1 cellular context compared by ENCODE assay signal in the genomic region with DNA sequence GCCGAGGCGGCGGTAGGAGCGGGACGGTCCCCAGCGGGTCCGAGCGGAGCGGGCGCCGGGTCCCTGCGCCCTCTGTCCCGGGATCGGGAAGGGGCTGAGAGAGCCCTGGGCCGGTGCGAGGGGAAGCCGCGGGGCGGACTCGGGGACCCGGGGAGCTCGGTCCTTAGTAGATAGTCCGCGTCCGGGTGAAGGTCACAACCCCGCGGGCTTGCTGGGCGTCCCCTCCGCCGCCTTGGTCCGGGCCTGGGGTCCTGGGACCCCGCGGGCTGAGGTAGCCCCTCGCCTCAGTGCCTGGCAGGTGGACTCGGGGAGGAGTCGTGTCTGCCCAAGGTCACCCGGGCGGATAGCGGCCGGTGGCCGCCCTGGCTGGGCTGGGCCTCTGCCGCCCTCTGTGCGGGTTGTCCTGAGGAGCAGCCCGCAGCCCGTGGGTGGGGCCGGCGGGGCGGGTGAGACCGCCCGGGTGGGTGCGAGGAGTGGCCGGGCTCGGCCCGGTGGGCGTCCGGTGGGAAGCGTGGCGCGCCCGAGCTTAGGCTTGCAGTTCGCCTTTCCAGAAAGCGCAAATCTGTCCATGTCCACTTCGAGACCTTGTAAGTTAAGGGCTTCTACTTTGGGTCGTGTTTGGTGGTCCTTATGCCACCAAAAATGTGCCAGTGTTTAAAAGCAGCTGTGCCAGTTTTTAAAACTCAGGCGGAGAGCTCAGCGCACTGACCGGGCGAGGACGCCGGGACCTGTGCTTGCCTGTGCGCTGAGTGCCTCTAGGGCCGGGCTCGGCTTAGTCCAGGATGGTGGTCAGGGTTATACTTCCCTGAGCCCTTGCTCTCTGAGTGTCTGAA.
A peak's percentile ranks its signal among the peaks of the same experiment; 100 is the strongest.
TF ChIP-seq lines count a peak whose summit lies in the region.

No MANE protein-coding gene starts in this region.

TF ChIP-seq in HepG2, 621 proteins besides CTCF, POLR2A, EP300 and RAD21 (continued from another document and continues in another):
- TF ChIP-seq, protein P1, sequence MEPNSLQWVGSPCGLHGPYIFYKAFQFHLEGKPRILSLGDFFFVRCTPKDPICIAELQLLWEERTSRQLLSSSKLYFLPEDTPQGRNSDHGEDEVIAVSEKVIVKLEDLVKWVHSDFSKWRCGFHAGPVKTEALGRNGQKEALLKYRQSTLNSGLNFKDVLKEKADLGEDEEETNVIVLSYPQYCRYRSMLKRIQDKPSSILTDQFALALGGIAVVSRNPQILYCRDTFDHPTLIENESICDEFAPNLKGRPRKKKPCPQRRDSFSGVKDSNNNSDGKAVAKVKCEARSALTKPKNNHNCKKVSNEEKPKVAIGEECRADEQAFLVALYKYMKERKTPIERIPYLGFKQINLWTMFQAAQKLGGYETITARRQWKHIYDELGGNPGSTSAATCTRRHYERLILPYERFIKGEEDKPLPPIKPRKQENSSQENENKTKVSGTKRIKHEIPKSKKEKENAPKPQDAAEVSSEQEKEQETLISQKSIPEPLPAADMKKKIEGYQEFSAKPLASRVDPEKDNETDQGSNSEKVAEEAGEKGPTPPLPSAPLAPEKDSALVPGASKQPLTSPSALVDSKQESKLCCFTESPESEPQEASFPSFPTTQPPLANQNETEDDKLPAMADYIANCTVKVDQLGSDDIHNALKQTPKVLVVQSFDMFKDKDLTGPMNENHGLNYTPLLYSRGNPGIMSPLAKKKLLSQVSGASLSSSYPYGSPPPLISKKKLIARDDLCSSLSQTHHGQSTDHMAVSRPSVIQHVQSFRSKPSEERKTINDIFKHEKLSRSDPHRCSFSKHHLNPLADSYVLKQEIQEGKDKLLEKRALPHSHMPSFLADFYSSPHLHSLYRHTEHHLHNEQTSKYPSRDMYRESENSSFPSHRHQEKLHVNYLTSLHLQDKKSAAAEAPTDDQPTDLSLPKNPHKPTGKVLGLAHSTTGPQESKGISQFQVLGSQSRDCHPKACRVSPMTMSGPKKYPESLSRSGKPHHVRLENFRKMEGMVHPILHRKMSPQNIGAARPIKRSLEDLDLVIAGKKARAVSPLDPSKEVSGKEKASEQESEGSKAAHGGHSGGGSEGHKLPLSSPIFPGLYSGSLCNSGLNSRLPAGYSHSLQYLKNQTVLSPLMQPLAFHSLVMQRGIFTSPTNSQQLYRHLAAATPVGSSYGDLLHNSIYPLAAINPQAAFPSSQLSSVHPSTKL (CRISPR knock-in tag; IDR thresholded peaks at IDR 0.05), result no peak
- TF ChIP-seq ZNF616 (CRISPR knock-in tag; IDR thresholded peaks at IDR 0.05; ENCODE audit: low read depth), result no peak
- no peak for TF ChIP-seq HNRNPUL1 (IDR thresholded peaks at IDR 0.05; ENCODE audit: low read depth, low read length)
- TF ChIP-seq FIP1L1 (IDR thresholded peaks at IDR 0.05; ENCODE audit: borderline replicate concordance, insufficient read depth, low read depth, low read length), result no peak
- TF ChIP-seq FOXP1 (IDR thresholded peaks at IDR 0.05), result no peak
- TF ChIP-seq FOXP1 (CRISPR knock-in tag; IDR thresholded peaks at IDR 0.05), result no peak
- no peak for TF ChIP-seq KDM3A (CRISPR knock-in tag; IDR thresholded peaks at IDR 0.05; ENCODE audit: low read depth)
- TF ChIP-seq, protein P2, sequence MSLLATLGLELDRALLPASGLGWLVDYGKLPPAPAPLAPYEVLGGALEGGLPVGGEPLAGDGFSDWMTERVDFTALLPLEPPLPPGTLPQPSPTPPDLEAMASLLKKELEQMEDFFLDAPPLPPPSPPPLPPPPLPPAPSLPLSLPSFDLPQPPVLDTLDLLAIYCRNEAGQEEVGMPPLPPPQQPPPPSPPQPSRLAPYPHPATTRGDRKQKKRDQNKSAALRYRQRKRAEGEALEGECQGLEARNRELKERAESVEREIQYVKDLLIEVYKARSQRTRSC (CRISPR knock-in tag; IDR thresholded peaks at IDR 0.05; ENCODE audit: low read depth), result no peak
- no peak for TF ChIP-seq DPF2 (CRISPR knock-in tag; IDR thresholded peaks at IDR 0.05; ENCODE audit: borderline replicate concordance, low read depth)
- 0 out of 2 replicates have a peak, but pooled peaks have one; percentile 9 for TF ChIP-seq GABPB1 (CRISPR knock-in tag; IDR thresholded peaks at IDR 0.05)
- TF ChIP-seq RBM39 (IDR thresholded peaks at IDR 0.05; ENCODE audit: low read depth, low read length, poor library complexity, severe bottlenecking), result peak; percentile 28
- no peak for TF ChIP-seq XRCC5 (optimal IDR thresholded peaks at IDR 0.05; ENCODE audit: low read length)
- no peak for TF ChIP-seq TOPORS (CRISPR knock-in tag; IDR thresholded peaks at IDR 0.05)
- no peak for TF ChIP-seq ETV6 (CRISPR knock-in tag; conservative IDR thresholded peaks at IDR 0.05)
- TF ChIP-seq, protein P3, sequence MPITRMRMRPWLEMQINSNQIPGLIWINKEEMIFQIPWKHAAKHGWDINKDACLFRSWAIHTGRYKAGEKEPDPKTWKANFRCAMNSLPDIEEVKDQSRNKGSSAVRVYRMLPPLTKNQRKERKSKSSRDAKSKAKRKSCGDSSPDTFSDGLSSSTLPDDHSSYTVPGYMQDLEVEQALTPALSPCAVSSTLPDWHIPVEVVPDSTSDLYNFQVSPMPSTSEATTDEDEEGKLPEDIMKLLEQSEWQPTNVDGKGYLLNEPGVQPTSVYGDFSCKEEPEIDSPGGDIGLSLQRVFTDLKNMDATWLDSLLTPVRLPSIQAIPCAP (CRISPR knock-in tag; IDR thresholded peaks at IDR 0.05; ENCODE audit: low read depth), result no peak
- no peak for TF ChIP-seq ZFP36L1 (CRISPR knock-in tag; IDR thresholded peaks at IDR 0.05)
- no peak for TF ChIP-seq JUN (CRISPR knock-in tag; IDR thresholded peaks at IDR 0.05)
- TF ChIP-seq, protein P4, sequence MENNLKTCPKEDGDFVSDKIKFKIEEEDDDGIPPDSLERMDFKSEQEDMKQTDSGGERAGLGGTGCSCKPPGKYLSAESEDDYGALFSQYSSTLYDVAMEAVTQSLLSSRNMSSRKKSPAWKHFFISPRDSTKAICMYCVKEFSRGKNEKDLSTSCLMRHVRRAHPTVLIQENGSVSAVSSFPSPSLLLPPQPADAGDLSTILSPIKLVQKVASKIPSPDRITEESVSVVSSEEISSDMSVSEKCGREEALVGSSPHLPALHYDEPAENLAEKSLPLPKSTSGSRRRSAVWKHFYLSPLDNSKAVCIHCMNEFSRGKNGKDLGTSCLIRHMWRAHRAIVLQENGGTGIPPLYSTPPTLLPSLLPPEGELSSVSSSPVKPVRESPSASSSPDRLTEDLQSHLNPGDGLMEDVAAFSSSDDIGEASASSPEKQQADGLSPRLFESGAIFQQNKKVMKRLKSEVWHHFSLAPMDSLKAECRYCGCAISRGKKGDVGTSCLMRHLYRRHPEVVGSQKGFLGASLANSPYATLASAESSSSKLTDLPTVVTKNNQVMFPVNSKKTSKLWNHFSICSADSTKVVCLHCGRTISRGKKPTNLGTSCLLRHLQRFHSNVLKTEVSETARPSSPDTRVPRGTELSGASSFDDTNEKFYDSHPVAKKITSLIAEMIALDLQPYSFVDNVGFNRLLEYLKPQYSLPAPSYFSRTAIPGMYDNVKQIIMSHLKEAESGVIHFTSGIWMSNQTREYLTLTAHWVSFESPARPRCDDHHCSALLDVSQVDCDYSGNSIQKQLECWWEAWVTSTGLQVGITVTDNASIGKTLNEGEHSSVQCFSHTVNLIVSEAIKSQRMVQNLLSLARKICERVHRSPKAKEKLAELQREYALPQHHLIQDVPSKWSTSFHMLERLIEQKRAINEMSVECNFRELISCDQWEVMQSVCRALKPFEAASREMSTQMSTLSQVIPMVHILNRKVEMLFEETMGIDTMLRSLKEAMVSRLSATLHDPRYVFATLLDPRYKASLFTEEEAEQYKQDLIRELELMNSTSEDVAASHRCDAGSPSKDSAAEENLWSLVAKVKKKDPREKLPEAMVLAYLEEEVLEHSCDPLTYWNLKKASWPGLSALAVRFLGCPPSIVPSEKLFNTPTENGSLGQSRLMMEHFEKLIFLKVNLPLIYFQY (CRISPR knock-in tag; IDR thresholded peaks at IDR 0.05; ENCODE audit: borderline replicate concordance), result no peak
- TF ChIP-seq, protein P5, sequence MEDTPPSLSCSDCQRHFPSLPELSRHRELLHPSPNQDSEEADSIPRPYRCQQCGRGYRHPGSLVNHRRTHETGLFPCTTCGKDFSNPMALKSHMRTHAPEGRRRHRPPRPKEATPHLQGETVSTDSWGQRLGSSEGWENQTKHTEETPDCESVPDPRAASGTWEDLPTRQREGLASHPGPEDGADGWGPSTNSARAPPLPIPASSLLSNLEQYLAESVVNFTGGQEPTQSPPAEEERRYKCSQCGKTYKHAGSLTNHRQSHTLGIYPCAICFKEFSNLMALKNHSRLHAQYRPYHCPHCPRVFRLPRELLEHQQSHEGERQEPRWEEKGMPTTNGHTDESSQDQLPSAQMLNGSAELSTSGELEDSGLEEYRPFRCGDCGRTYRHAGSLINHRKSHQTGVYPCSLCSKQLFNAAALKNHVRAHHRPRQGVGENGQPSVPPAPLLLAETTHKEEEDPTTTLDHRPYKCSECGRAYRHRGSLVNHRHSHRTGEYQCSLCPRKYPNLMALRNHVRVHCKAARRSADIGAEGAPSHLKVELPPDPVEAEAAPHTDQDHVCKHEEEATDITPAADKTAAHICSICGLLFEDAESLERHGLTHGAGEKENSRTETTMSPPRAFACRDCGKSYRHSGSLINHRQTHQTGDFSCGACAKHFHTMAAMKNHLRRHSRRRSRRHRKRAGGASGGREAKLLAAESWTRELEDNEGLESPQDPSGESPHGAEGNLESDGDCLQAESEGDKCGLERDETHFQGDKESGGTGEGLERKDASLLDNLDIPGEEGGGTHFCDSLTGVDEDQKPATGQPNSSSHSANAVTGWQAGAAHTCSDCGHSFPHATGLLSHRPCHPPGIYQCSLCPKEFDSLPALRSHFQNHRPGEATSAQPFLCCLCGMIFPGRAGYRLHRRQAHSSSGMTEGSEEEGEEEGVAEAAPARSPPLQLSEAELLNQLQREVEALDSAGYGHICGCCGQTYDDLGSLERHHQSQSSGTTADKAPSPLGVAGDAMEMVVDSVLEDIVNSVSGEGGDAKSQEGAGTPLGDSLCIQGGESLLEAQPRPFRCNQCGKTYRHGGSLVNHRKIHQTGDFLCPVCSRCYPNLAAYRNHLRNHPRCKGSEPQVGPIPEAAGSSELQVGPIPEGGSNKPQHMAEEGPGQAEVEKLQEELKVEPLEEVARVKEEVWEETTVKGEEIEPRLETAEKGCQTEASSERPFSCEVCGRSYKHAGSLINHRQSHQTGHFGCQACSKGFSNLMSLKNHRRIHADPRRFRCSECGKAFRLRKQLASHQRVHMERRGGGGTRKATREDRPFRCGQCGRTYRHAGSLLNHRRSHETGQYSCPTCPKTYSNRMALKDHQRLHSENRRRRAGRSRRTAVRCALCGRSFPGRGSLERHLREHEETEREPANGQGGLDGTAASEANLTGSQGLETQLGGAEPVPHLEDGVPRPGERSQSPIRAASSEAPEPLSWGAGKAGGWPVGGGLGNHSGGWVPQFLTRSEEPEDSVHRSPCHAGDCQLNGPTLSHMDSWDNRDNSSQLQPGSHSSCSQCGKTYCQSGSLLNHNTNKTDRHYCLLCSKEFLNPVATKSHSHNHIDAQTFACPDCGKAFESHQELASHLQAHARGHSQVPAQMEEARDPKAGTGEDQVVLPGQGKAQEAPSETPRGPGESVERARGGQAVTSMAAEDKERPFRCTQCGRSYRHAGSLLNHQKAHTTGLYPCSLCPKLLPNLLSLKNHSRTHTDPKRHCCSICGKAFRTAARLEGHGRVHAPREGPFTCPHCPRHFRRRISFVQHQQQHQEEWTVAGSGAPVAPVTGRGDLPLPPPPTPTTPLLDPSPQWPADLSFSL (CRISPR knock-in tag; IDR thresholded peaks at IDR 0.05), result no peak
- no peak for TF ChIP-seq ZNF841 (CRISPR knock-in tag; IDR thresholded peaks at IDR 0.05; ENCODE audit: borderline replicate concordance)
- no peak for TF ChIP-seq HNRNPLL (IDR thresholded peaks at IDR 0.05; ENCODE audit: low read depth, low read length, poor library complexity, severe bottlenecking)
- TF ChIP-seq NR2F6 (IDR thresholded peaks at IDR 0.05), result no peak
- TF ChIP-seq NR2F6 (CRISPR knock-in tag; IDR thresholded peaks at IDR 0.05), result no peak
- TF ChIP-seq ZSCAN31 (CRISPR knock-in tag; IDR thresholded peaks at IDR 0.05; ENCODE audit: low read depth), result no peak; the same call in 1 of the 2 replicates
- TF ChIP-seq MXD4 (CRISPR knock-in tag; IDR thresholded peaks at IDR 0.05), result no peak
- no peak for TF ChIP-seq ZKSCAN1 (IDR thresholded peaks at IDR 0.05; ENCODE audit: low read length)
- no peak for TF ChIP-seq CEBPB (IDR thresholded peaks at IDR 0.05; ENCODE audit: borderline replicate concordance, low read depth, low read length)
- TF ChIP-seq ZNF235 (CRISPR knock-in tag; IDR thresholded peaks at IDR 0.05; ENCODE audit: borderline replicate concordance), result peak; percentile 47; the same call in 1 of the 2 replicates
- TF ChIP-seq ZNF253 (CRISPR knock-in tag; IDR thresholded peaks at IDR 0.05; ENCODE audit: borderline replicate concordance), result no peak
- TF ChIP-seq PHF20 (CRISPR knock-in tag; IDR thresholded peaks at IDR 0.05), result no peak; the same call in 1 of the 2 replicates
- TF ChIP-seq CENPT (CRISPR knock-in tag; IDR thresholded peaks at IDR 0.05; ENCODE audit: low read depth), result no peak
- TF ChIP-seq ELF3 (CRISPR knock-in tag; IDR thresholded peaks at IDR 0.05), result no peak
- TF ChIP-seq CREM (IDR thresholded peaks at IDR 0.05), result no peak
- no peak for TF ChIP-seq CREM (CRISPR knock-in tag; IDR thresholded peaks at IDR 0.05)
- TF ChIP-seq IRF2 (CRISPR knock-in tag; IDR thresholded peaks at IDR 0.05), result no peak
- TF ChIP-seq KLF16 (CRISPR knock-in tag; IDR thresholded peaks at IDR 0.05), result 0 out of 4 replicates have a peak, but pooled peaks of 1 of the 2 experiments have one; percentile 20
- no peak for TF ChIP-seq SNRNP70 (IDR thresholded peaks at IDR 0.05; ENCODE audit: low read depth, low read length)
- no peak for TF ChIP-seq TARDBP (CRISPR knock-in tag; IDR thresholded peaks at IDR 0.05)
- TF ChIP-seq KLF13 (CRISPR knock-in tag; IDR thresholded peaks at IDR 0.05), result no peak
- TF ChIP-seq, protein P6, sequence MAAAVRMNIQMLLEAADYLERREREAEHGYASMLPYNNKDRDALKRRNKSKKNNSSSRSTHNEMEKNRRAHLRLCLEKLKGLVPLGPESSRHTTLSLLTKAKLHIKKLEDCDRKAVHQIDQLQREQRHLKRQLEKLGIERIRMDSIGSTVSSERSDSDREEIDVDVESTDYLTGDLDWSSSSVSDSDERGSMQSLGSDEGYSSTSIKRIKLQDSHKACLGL (CRISPR knock-in tag; IDR thresholded peaks at IDR 0.05), result peak; percentile 71; the same call in 1 of the 2 replicates
- TF ChIP-seq, protein P7, sequence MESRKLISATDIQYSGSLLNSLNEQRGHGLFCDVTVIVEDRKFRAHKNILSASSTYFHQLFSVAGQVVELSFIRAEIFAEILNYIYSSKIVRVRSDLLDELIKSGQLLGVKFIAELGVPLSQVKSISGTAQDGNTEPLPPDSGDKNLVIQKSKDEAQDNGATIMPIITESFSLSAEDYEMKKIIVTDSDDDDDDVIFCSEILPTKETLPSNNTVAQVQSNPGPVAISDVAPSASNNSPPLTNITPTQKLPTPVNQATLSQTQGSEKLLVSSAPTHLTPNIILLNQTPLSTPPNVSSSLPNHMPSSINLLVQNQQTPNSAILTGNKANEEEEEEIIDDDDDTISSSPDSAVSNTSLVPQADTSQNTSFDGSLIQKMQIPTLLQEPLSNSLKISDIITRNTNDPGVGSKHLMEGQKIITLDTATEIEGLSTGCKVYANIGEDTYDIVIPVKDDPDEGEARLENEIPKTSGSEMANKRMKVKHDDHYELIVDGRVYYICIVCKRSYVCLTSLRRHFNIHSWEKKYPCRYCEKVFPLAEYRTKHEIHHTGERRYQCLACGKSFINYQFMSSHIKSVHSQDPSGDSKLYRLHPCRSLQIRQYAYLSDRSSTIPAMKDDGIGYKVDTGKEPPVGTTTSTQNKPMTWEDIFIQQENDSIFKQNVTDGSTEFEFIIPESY (CRISPR knock-in tag; IDR thresholded peaks at IDR 0.05), result no peak
- TF ChIP-seq PRMT3 (CRISPR knock-in tag; IDR thresholded peaks at IDR 0.05; ENCODE audit: borderline replicate concordance, low read depth), result no peak
- no peak for TF ChIP-seq ZSCAN29 (CRISPR knock-in tag; conservative IDR thresholded peaks at IDR 0.05)
- TF ChIP-seq, protein P8, sequence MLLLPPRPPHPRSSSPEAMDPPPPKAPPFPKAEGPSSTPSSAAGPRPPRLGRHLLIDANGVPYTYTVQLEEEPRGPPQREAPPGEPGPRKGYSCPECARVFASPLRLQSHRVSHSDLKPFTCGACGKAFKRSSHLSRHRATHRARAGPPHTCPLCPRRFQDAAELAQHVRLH (CRISPR knock-in tag; IDR thresholded peaks at IDR 0.05; ENCODE audit: borderline replicate concordance, low read depth), result no peak
